13 cellular contexts compared by ENCODE assay signal in genomic region chr2:158776236-158776635, GRCh38.
"Had no signal": no experiment of that assay in that cellular context is flagged by ENCODE, and none has a peak within 500 bp of the region (broad histone marks: within the 10 kb centered on the region; RNA-seq: fewer than 3 reads in every experiment).

No MANE protein-coding gene starts in this region.

- ATAC-seq: activated CD8-positive, alpha-beta memory T cell treated with anti-CD3 and anti-CD28 coated beads, Interleukin-2, amount 10 ng/mL, durations not matched to agents 7 days and 5 days; left cardiac atrium; lower lobe of right lung; stimulated activated naive B cell treated with anti-CD40 and anti-IgM and Interleukin-4, amounts not matched to agents 10 μg/mL and 1 μg/mL and 100 μg/mL, for 72 hours had no signal

- DNase-seq: activated CD4-positive, alpha-beta T cell treated with anti-CD3 and anti-CD28 coated beads for 1 hour; activated CD4-positive, alpha-beta T cell treated with anti-CD3 and anti-CD28 coated beads, Interleukin-2, amount 50 U/mL, for 48 hours; activated CD8-positive, alpha-beta memory T cell treated with anti-CD3 and anti-CD28 coated beads, Interleukin-2, amount 10 ng/mL, durations not matched to agents 7 days and 5 days; activated T-cell treated with anti-CD3 and anti-CD28 coated beads, Interleukin-2, amount 50 U/mL, for 24 hours; dorsolateral prefrontal cortex; erythroblast; left cardiac atrium; lower lobe of right lung; naive B cell; ovary; stimulated activated CD4-positive, alpha-beta T cell treated with anti-CD3 and anti-CD28 coated beads, Interleukin-2, amount 100 ng/mL, for 48 hours; stimulated activated naive B cell treated with anti-CD40 and anti-IgM and Interleukin-4, amounts not matched to agents 10 μg/mL and 1 μg/mL and 100 μg/mL, for 72 hours; thyroid gland had no signal
